Comparison of ENCODE assay signal across 25 cellular contexts in genomic region chr2:82657066-82657465, GRCh38.
"Had no signal": no experiment of that assay in that cellular context is flagged by ENCODE, and none has a peak within 500 bp of the region (broad histone marks: within the 10 kb centered on the region; RNA-seq: fewer than 3 reads in every experiment).

No MANE protein-coding gene starts in this region.

- H3K27me3 Mint-ChIP-seq: naive thymus-derived CD4-positive, alpha-beta T cell; stimulated activated memory B cell treated with anti-CD40 and anti-IgM and Interleukin-4, amounts not matched to agents 10 μg/mL and 1 μg/mL and 100 μg/mL, for 72 hours; stimulated activated naive CD8-positive, alpha-beta T cell treated with anti-CD3 and anti-CD28 coated beads, Interleukin-15, amount 100 ng/mL, for 72 hours had no signal

- H3K4me1 ChIP-seq: pancreas, prostate gland, right lobe of liver, thyroid gland, tibial nerve, upper lobe of left lung had no signal

- H3K27ac ChIP-seq: neutrophil, pancreas, prostate gland, right lobe of liver, sigmoid colon, thoracic aorta, thyroid gland, tibial nerve, upper lobe of left lung had no signal

- ATAC-seq: naive thymus-derived CD4-positive, alpha-beta T cell; natural killer cell; pancreas; right cardiac atrium; right lobe of liver; stimulated activated memory B cell treated with anti-CD40 and anti-IgM and Interleukin-4, amounts not matched to agents 10 μg/mL and 1 μg/mL and 100 μg/mL, for 72 hours; stimulated activated naive CD8-positive, alpha-beta T cell treated with anti-CD3 and anti-CD28 coated beads, Interleukin-15, amount 100 ng/mL, for 72 hours; stimulated activated naive CD8-positive, alpha-beta T cell treated with anti-CD3 and anti-CD28 coated beads, Interleukin-15, Interleukin-2, amounts not matched to agents 100 U/mL and 50 U/mL, for 24 hours had no signal

- DNase-seq: naive thymus-derived CD4-positive, alpha-beta T cell; natural killer cell; nucleus accumbens; pancreas; retina; right cardiac atrium; right lobe of liver; sigmoid colon; small intestine; stimulated activated CD4-positive, alpha-beta T cell treated with anti-CD3 and anti-CD28 coated beads, Interleukin-15, amount 100 ng/mL, for 24 hours; stimulated activated CD4-positive, alpha-beta T cell treated with anti-CD3 and anti-CD28 coated beads, Interleukin-4, amount 100 ng/mL, for 1 hour; stimulated activated CD4-positive, alpha-beta T cell treated with anti-CD3 and anti-CD28 coated beads, Interleukin-4, amount 100 ng/mL, for 4 hours; stimulated activated CD8-positive, alpha-beta memory T cell treated with anti-CD3 and anti-CD28 coated beads, Interleukin-4, amount 100 ng/mL, for 48 hours; stimulated activated naive CD4-positive, alpha-beta T cell; stimulated activated naive CD8-positive, alpha-beta T cell treated with anti-CD3 and anti-CD28 coated beads, Interleukin-15, amount 100 ng/mL, for 72 hours; stimulated activated naive CD8-positive, alpha-beta T cell treated with anti-CD3 and anti-CD28 coated beads, Interleukin-15, Interleukin-2, amounts not matched to agents 100 U/mL and 50 U/mL, for 24 hours; thyroid gland; trophoblast cell; upper lobe of left lung had no signal

- H3K36me3 ChIP-seq: neutrophil, pancreas, prostate gland, right lobe of liver, sigmoid colon, thoracic aorta, thyroid gland, tibial nerve, upper lobe of left lung had no signal

- H3K9me3 ChIP-seq: neutrophil, pancreas, prostate gland, right lobe of liver, sigmoid colon, thoracic aorta, thyroid gland, tibial nerve, upper lobe of left lung had no signal

- H3K4me3 ChIP-seq: pancreas, prostate gland, right lobe of liver, sigmoid colon, thoracic aorta, thyroid gland, tibial nerve, upper lobe of left lung had no signal

- H3K27ac Mint-ChIP-seq: naive thymus-derived CD4-positive, alpha-beta T cell; natural killer cell; stimulated activated memory B cell treated with anti-CD40 and anti-IgM and Interleukin-4, amounts not matched to agents 10 μg/mL and 1 μg/mL and 100 μg/mL, for 72 hours; stimulated activated naive CD8-positive, alpha-beta T cell treated with anti-CD3 and anti-CD28 coated beads, Interleukin-15, amount 100 ng/mL, for 72 hours had no signal

- H3K36me3 Mint-ChIP-seq: naive thymus-derived CD4-positive, alpha-beta T cell; stimulated activated memory B cell treated with anti-CD40 and anti-IgM and Interleukin-4, amounts not matched to agents 10 μg/mL and 1 μg/mL and 100 μg/mL, for 72 hours had no signal

- H3K4me1 Mint-ChIP-seq: naive thymus-derived CD4-positive, alpha-beta T cell; natural killer cell; nephron; stimulated activated memory B cell treated with anti-CD40 and anti-IgM and Interleukin-4, amounts not matched to agents 10 μg/mL and 1 μg/mL and 100 μg/mL, for 72 hours; stimulated activated naive CD8-positive, alpha-beta T cell treated with anti-CD3 and anti-CD28 coated beads, Interleukin-15, amount 100 ng/mL, for 72 hours had no signal

- H3K27me3 ChIP-seq: neutrophil, pancreas, right lobe of liver, sigmoid colon, thyroid gland, tibial nerve, upper lobe of left lung had no signal

- H3K4me3 Mint-ChIP-seq: naive thymus-derived CD4-positive, alpha-beta T cell; natural killer cell; nephron; stimulated activated memory B cell treated with anti-CD40 and anti-IgM and Interleukin-4, amounts not matched to agents 10 μg/mL and 1 μg/mL and 100 μg/mL, for 72 hours; stimulated activated naive CD8-positive, alpha-beta T cell treated with anti-CD3 and anti-CD28 coated beads, Interleukin-15, amount 100 ng/mL, for 72 hours had no signal
